10 cellular contexts compared by ENCODE assay signal in genomic region chr14:91889477-91890211, GRCh38. TPM values are rescaled to one million over a fixed set of nuclear protein-coding genes. Genes with fewer than 3 reads are reported as not detected.
DNase-seq lines count a peak whose midpoint lies in the region; ATAC-seq and TF ChIP-seq lines count a peak whose summit lies in the region.
"Had no signal": no experiment of that assay in that cellular context is flagged by ENCODE, and none has a peak within 500 bp of the region (broad histone marks: within the 10 kb centered on the region; RNA-seq: fewer than 3 reads in every experiment).

No MANE protein-coding gene starts in this region.

- no peaks in the 10 kb centered on the region for H3K4me1 ChIP-seq in Caco-2
- H3K4me1 ChIP-seq in Peyer's patch: peaks cover 0 to 15% (median 5%) of the 10 kb centered on the region in 4 donors
- peaks cover 2 to 66% (median 27%) of the 10 kb centered on the region in 12 donors for H3K4me1 ChIP-seq in heart left ventricle
- peaks cover 8% of the 10 kb centered on the region for H3K4me1 ChIP-seq in rectal smooth muscle tissue (ENCODE audit: control insufficient read depth, insufficient read depth, low read length)

- H3K27me3 Mint-ChIP-seq in Caco-2 (ENCODE audit: insufficient read depth, unreplicated experiment): no peaks in the 10 kb centered on the region

- H3K36me3 ChIP-seq in Caco-2 (ENCODE audit: control insufficient read depth, insufficient read depth, low read length): no peaks in the 10 kb centered on the region
- H3K36me3 ChIP-seq in Peyer's patch: no peaks in the 10 kb centered on the region
- peaks cover 0 to 16% (median 0%) of the 10 kb centered on the region in 9 donors for H3K36me3 ChIP-seq in heart left ventricle
- H3K36me3 ChIP-seq in rectal smooth muscle tissue (ENCODE audit: control insufficient read depth, insufficient read depth, low read length): no peaks in the 10 kb centered on the region

- BruUV-seq in Caco-2 (replicated peaks; lab: Mats Ljungman, UMichigan): no TSS peak

- POLR2A ChIA-PET in Caco-2 (lab: Charles Lee): no interaction called here

- H3K4me1 Mint-ChIP-seq in Caco-2 (ENCODE audit: low read depth, unreplicated experiment): no peaks in the 10 kb centered on the region
- H3K4me1 Mint-ChIP-seq: GM23338 had no signal

- H3K27ac Mint-ChIP-seq in Caco-2 (ENCODE audit: unreplicated experiment): peak overlapping the region; percentile 71
- H3K27ac Mint-ChIP-seq: GM23338 had no signal

- DNase-seq in Caco-2: no peak
- peak in 2 of 3 donors; percentile 62 to 67 for DNase-seq in Peyer's patch
- DNase-seq in heart left ventricle: peak in 3 of 5 donors; percentile 48 to 69 (median 59)
- no peak for DNase-seq in NCI-H82 (lab: John Stamatoyannopoulos, UW)
- DNase-seq in NCI-H524 treated with DMSO at 0.1 percent for 48 hours (lab: John Stamatoyannopoulos, UW): no peak
- DNase-seq in ecto neural progenitor cell (ENCODE audit: low spot score): no peak
- DNase-seq: NCI-H1436 treated with DMSO at 0.1 percent for 48 hours had no signal

- ATAC-seq in heart left ventricle: peak in 3 of 4 donors; percentile 47 to 71 (median 65)
- ATAC-seq in GM21576 (IDR thresholded peaks at IDR 0.05; ENCODE audit: unreplicated experiment): no peak
- ATAC-seq: GM23338 had no signal

- WGBS in heart left ventricle, 4 donors: 54 to 75% (median 64%) methylated on average over 13 of the region's 13 CpGs

- no peak overlapping the region for H3K9ac ChIP-seq in rectal smooth muscle tissue (ENCODE audit: low read length)

- CTCF ChIA-PET in Caco-2 (lab: Charles Lee): no interaction called here

- H3K27me3 ChIP-seq in Caco-2 (replicated peaks; ENCODE audit: control insufficient read depth, insufficient read depth, low read length) (no peaks in the 10 kb centered on the region), Peyer's patch (no peaks in the 10 kb centered on the region), heart left ventricle (no peaks in the 10 kb centered on the region), rectal smooth muscle tissue (ENCODE audit: control insufficient read depth, insufficient read depth, low read length) (no peaks in the 10 kb centered on the region)

- H3K9me3 Mint-ChIP-seq in Caco-2 (ENCODE audit: unreplicated experiment): no peaks in the 10 kb centered on the region
- H3K9me3 Mint-ChIP-seq: GM23338 had no signal

- no peak for TF ChIP-seq POLR2A in Peyer's patch (IDR thresholded peaks at IDR 0.05)
- TF ChIP-seq POLR2A in heart left ventricle (IDR thresholded peaks at IDR 0.05): no peak

- intact Hi-C loops in Caco-2 (cut with micrococcal nuclease; ENCODE audit: unreplicated experiment) (loop anchor here (5.0 kb wide), 1 partner anchor 32 kb away; no protein-coding TSS in a partner anchor), heart left ventricle (cut with DNase I) (no loop called here)

- H3K4me3 Mint-ChIP-seq in Caco-2 (ENCODE audit: unreplicated experiment): no peak overlapping the region
- H3K4me3 Mint-ChIP-seq: GM23338 had no signal

- H3K27ac ChIP-seq in Peyer's patch (peak overlapping the region in 3 of 4 donors; percentile 33 to 51 (median 35)), heart left ventricle (peak overlapping the region; percentile 3 to 82 (median 68)), rectal smooth muscle tissue (ENCODE audit: low read depth, low read length) (peak overlapping the region; percentile 32)

- no peaks in the 10 kb centered on the region for H3K36me3 Mint-ChIP-seq in Caco-2 (ENCODE audit: insufficient read depth, unreplicated experiment)

- H3K9me3 ChIP-seq in Caco-2 (no peaks in the 10 kb centered on the region), Peyer's patch (no peaks in the 10 kb centered on the region), heart left ventricle (no peaks in the 10 kb centered on the region)

- TF ChIP-seq CTCF in Caco-2 (IDR thresholded peaks at IDR 0.05; ENCODE audit: insufficient read depth in 1 of 2, low read depth in 1 of 2, low read length in 1 of 2, severe bottlenecking in 1 of 2, unreplicated experiment in 1 of 2) (no peak), Peyer's patch (IDR thresholded peaks at IDR 0.05) (peak in 1 of 6 experiments; percentile 6), heart left ventricle (IDR thresholded peaks at IDR 0.05) (peak in 1 of 12 donors; percentile 10)

- H3K4me3 ChIP-seq in Caco-2 (ENCODE audit: low read depth, low read length) (no peak overlapping the region), Peyer's patch (no peak overlapping the region), heart left ventricle (no peak overlapping the region), rectal smooth muscle tissue (ENCODE audit: low read length) (no peak overlapping the region)
- H3K4me3 ChIP-seq: GM23338 had no signal

RNA-seq across cellular contexts. Expression of gene TC2N, which starts 22.3 kb away (rescaled TPM):
- total RNA-seq in Caco-2 (2022): 30.6 and 31.0 TPM in 2 replicates
- 10 to 100 TPM; 35.2 to 59.4 (median 50.9) TPM for total RNA-seq in Peyer's patch
- 10 to 100 TPM in 1 of 9 donors, 1 to 10 TPM in 8; 1.1 to 17.1 (median 3.2) TPM for total RNA-seq in heart left ventricle
- polyA plus RNA-seq in heart left ventricle: 1 to 10 TPM; 1.2 to 2.1 TPM

RNA-seq across cellular contexts. Expression of gene FBLN5, which starts 57.9 kb away (rescaled TPM):
- 9.2 and 13.9 TPM in 2 replicates for total RNA-seq in Caco-2 (2022)
- total RNA-seq in Peyer's patch: 10 to 100 TPM; 30.5 to 61.1 (median 51.2) TPM
- total RNA-seq in heart left ventricle: 100 to 1,000 TPM in 1 of 9 donors, 10 to 100 TPM in 8; 26.6 to 129 (median 40.3) TPM
- polyA plus RNA-seq in heart left ventricle: 10 to 100 TPM; 26.0 to 33.3 TPM

Comparison
In these comparisons a context has a peak if more than half of its experiments do, and no peak if none do; other contexts are left out.
1. DNase-seq: peak in Peyer's patch (2 of 3) and heart left ventricle (3 of 5); none in Caco-2 (0 of 2), NCI-H82 (single experiment), NCI-H524 treated with DMSO at 0.1 percent for 48 hours (single experiment) and ecto neural progenitor cell (single experiment).
2. Peak in every context shown above with its lines, with median percentiles within 50 percentile points of each other: H3K27ac ChIP-seq.